13 cellular contexts compared by ENCODE assay signal in the genomic region with DNA sequence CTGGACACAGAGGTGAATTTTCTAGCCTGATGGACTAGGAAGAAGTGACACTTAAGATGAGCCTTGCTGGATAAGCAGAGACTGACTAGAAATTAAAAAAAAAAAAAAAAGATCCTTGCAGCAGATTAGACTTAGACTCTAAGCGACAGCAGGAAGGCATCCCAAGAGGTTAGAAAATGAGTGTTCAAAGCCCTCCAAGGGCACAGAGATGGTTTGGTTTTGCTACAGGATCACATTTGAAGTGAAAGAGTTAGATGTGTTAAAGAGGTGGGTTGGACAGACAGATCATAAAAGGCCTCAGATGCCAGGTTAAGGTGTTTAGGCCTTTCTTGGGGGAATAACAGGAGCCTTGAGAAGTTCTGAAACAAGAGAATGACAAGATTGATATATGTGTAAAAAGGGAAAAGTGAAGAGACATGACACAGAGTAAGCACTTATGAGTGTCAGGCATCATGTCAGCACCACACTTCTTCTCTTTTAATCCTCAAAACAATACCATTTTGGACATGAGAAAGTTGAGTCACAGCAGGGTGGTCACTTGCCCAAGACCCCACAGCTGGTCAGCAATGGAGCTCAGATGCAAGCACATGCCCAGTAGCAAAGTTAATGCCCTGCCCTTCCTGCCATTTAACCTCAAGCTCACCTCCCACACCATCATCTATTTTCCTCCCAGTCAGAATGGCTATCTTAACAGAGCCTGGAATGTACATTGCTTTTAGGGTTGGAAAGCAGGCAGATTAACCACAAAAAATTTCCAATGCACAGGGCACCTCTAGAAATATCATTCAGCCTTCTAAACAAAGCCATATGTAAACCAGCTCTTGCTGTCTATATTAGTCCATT.
DNase-seq lines count a peak whose midpoint lies in the region; ATAC-seq and TF ChIP-seq lines count a peak whose summit lies in the region.
"Had no signal": no experiment of that assay in that cellular context is flagged by ENCODE, and none has a peak within 500 bp of the region (broad histone marks: within the 10 kb centered on the region; RNA-seq: fewer than 3 reads in every experiment).

No MANE protein-coding gene starts in this region.

- DNase-seq in activated T-cell treated with anti-CD3 and anti-CD28 coated beads, Interleukin-2, amount 50 U/mL, for 72 hours, result no peak
- no peak for DNase-seq in activated T-cell treated with anti-CD3 and anti-CD28 coated beads, Interleukin-2, amount 50 U/mL, for 1 hour
- peak; percentile 44 for DNase-seq in fibroblast of pulmonary artery (ENCODE audit: low read depth)
- DNase-seq in HAP-1 (ENCODE audit: low spot score in 2 of 2), result no peak
- DNase-seq in SKM-1 (lab: John Stamatoyannopoulos, UW; ENCODE audit: unreplicated experiment), result no peak
- DNase-seq: activated effector memory CD4-positive, alpha-beta T cell treated with anti-CD3 and anti-CD28 coated beads, Interleukin-2, amount 50 U/mL, for 16 hours; DND-41 had no signal

- H3K4me3 ChIP-seq in fibroblast of pulmonary artery (replicated peaks; ENCODE audit: low read depth, low read length) (no peak overlapping the region), HAP-1 (no peak overlapping the region)
- H3K4me3 ChIP-seq: coronary artery, vagina had no signal

- TF ChIP-seq CTCF in fibroblast of pulmonary artery (IDR thresholded peaks at IDR 0.05; ENCODE audit: low read length, missing control alignments), result no peak

- peaks cover 10 to 28% of the 10 kb centered on the region in 2 donors for H3K36me3 Mint-ChIP-seq in activated T-cell treated with anti-CD3 and anti-CD28 coated beads, Interleukin-2, amount 50 U/mL, for 72 hours (ENCODE audit: insufficient read depth in 2 of 2)
- peaks cover 100% of the 10 kb centered on the region for H3K36me3 Mint-ChIP-seq in activated T-helper 17 cell treated with anti-CD3 and anti-CD28 coated beads, Interleukin-2, amount 50 U/mL, for 72 hours (ENCODE audit: low read depth)
- peaks cover 83% of the 10 kb centered on the region for H3K36me3 Mint-ChIP-seq in stimulated activated naive CD8-positive, alpha-beta T cell treated with anti-CD3 and anti-CD28 coated beads, Interleukin-15, Interleukin-2, amounts not matched to agents 100 ng/mL and 50 ng/mL, for 24 hours (ENCODE audit: low read depth)

- in situ Hi-C loops in HAP-1 (cut with MboI; ENCODE audit: low sequenced_read_pairs), result no loop called here

- peak overlapping the region; percentile 99 for H3K27ac Mint-ChIP-seq in activated T-cell treated with anti-CD3 and anti-CD28 coated beads, Interleukin-2, amount 50 U/mL, for 72 hours
- peak overlapping the region; percentile 100 for H3K27ac Mint-ChIP-seq in activated T-helper 17 cell treated with anti-CD3 and anti-CD28 coated beads, Interleukin-2, amount 50 U/mL, for 72 hours
- H3K27ac Mint-ChIP-seq in stimulated activated naive CD8-positive, alpha-beta T cell treated with anti-CD3 and anti-CD28 coated beads, Interleukin-15, Interleukin-2, amounts not matched to agents 100 ng/mL and 50 ng/mL, for 24 hours, result peak overlapping the region; percentile 100

- H3K36me3 ChIP-seq in HAP-1 (replicated peaks), result no peaks in the 10 kb centered on the region
- H3K36me3 ChIP-seq: vagina had no signal

- H3K4me1 ChIP-seq in HAP-1, result no peaks in the 10 kb centered on the region

- H3K4me1 Mint-ChIP-seq in activated T-cell treated with anti-CD3 and anti-CD28 coated beads, Interleukin-2, amount 50 U/mL, for 72 hours (ENCODE audit: low read depth), result peaks cover 100% of the 10 kb centered on the region
- H3K4me1 Mint-ChIP-seq in activated T-helper 17 cell treated with anti-CD3 and anti-CD28 coated beads, Interleukin-2, amount 50 U/mL, for 72 hours, result peaks cover 92% of the 10 kb centered on the region
- H3K4me1 Mint-ChIP-seq in stimulated activated naive CD8-positive, alpha-beta T cell treated with anti-CD3 and anti-CD28 coated beads, Interleukin-15, Interleukin-2, amounts not matched to agents 100 ng/mL and 50 ng/mL, for 24 hours (ENCODE audit: low read depth), result peaks cover 100% of the 10 kb centered on the region

- H3K27me3 ChIP-seq in HAP-1 (ENCODE audit: low read depth), result no peaks in the 10 kb centered on the region
- H3K27me3 ChIP-seq: vagina had no signal

- no peaks in the 10 kb centered on the region for H3K9me3 Mint-ChIP-seq in activated T-cell treated with anti-CD3 and anti-CD28 coated beads, Interleukin-2, amount 50 U/mL, for 72 hours
- peaks cover 4% of the 10 kb centered on the region for H3K9me3 Mint-ChIP-seq in activated T-helper 17 cell treated with anti-CD3 and anti-CD28 coated beads, Interleukin-2, amount 50 U/mL, for 72 hours
- H3K9me3 Mint-ChIP-seq in stimulated activated naive CD8-positive, alpha-beta T cell treated with anti-CD3 and anti-CD28 coated beads, Interleukin-15, Interleukin-2, amounts not matched to agents 100 ng/mL and 50 ng/mL, for 24 hours, result no peaks in the 10 kb centered on the region
- H3K9me3 Mint-ChIP-seq: neural crest cell had no signal

- no peaks in the 10 kb centered on the region for H3K27me3 Mint-ChIP-seq in activated T-cell treated with anti-CD3 and anti-CD28 coated beads, Interleukin-2, amount 50 U/mL, for 72 hours (ENCODE audit: low read depth)
- no peaks in the 10 kb centered on the region for H3K27me3 Mint-ChIP-seq in activated T-helper 17 cell treated with anti-CD3 and anti-CD28 coated beads, Interleukin-2, amount 50 U/mL, for 72 hours
- no peaks in the 10 kb centered on the region for H3K27me3 Mint-ChIP-seq in stimulated activated naive CD8-positive, alpha-beta T cell treated with anti-CD3 and anti-CD28 coated beads, Interleukin-15, Interleukin-2, amounts not matched to agents 100 ng/mL and 50 ng/mL, for 24 hours

- peak overlapping the region; percentile 78 for H3K4me3 Mint-ChIP-seq in activated T-cell treated with anti-CD3 and anti-CD28 coated beads, Interleukin-2, amount 50 U/mL, for 72 hours
- H3K4me3 Mint-ChIP-seq in activated T-helper 17 cell treated with anti-CD3 and anti-CD28 coated beads, Interleukin-2, amount 50 U/mL, for 72 hours, result peak overlapping the region; percentile 98
- H3K4me3 Mint-ChIP-seq in stimulated activated naive CD8-positive, alpha-beta T cell treated with anti-CD3 and anti-CD28 coated beads, Interleukin-15, Interleukin-2, amounts not matched to agents 100 ng/mL and 50 ng/mL, for 24 hours, result peak overlapping the region; percentile 74
- H3K4me3 Mint-ChIP-seq: neural crest cell had no signal

- ATAC-seq in activated T-cell treated with anti-CD3 and anti-CD28 coated beads, Interleukin-2, amount 50 U/mL, for 72 hours (replicated peaks in 1 of 2), result peak; percentile 54 to 63
- peak; percentile 57 for ATAC-seq in activated T-helper 17 cell treated with anti-CD3 and anti-CD28 coated beads, Interleukin-2, amount 50 U/mL, for 72 hours (replicated peaks)
- no peak for ATAC-seq in HG03354 (IDR thresholded peaks at IDR 0.05; ENCODE audit: poor library complexity, severe bottlenecking, unreplicated experiment)

- H3K9me3 ChIP-seq in HAP-1, result no peaks in the 10 kb centered on the region
- H3K9me3 ChIP-seq: vagina had no signal
